Comparison of ENCODE assay signal across 1 cellular context in the genomic region with DNA sequence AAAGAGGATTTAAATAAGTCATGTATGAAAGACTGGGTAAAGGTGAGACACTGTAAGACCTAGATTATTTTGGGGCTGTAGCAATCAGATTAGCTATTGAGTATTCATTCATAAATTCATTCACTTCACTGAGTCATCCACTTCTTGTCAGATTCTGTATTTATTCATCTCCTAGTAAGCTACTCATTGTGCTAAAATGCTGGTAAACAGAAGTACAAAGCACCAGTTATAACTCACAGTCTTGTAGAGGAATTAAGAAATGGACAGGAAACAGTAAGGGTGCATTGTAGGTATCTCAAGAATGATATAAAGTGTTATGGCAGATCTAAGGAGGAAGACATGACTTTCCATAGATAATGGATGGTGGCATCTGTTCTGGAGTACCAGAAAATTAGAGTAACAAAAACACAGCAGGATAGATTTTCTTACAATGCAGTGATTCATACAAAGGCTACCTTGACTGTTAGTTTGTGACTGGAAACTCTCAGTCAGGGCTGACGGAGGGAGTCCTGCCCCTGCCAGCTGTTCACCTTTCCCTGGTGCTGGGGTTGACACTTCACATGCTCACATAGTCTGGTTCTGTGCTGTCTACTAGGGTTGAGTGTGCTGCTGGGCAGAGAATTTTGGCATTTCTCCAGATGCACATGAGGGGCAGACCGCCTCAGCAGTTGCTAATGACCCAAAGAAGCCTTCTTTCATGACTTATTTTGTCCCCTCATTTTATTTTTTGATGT.
TF ChIP-seq lines count a peak whose summit lies in the region.

No MANE protein-coding gene starts in this region.

TF ChIP-seq in WTC11, 78 proteins besides CTCF, POLR2A, EP300 and RAD21 (continued from another document):
- TF ChIP-seq, protein P1, sequence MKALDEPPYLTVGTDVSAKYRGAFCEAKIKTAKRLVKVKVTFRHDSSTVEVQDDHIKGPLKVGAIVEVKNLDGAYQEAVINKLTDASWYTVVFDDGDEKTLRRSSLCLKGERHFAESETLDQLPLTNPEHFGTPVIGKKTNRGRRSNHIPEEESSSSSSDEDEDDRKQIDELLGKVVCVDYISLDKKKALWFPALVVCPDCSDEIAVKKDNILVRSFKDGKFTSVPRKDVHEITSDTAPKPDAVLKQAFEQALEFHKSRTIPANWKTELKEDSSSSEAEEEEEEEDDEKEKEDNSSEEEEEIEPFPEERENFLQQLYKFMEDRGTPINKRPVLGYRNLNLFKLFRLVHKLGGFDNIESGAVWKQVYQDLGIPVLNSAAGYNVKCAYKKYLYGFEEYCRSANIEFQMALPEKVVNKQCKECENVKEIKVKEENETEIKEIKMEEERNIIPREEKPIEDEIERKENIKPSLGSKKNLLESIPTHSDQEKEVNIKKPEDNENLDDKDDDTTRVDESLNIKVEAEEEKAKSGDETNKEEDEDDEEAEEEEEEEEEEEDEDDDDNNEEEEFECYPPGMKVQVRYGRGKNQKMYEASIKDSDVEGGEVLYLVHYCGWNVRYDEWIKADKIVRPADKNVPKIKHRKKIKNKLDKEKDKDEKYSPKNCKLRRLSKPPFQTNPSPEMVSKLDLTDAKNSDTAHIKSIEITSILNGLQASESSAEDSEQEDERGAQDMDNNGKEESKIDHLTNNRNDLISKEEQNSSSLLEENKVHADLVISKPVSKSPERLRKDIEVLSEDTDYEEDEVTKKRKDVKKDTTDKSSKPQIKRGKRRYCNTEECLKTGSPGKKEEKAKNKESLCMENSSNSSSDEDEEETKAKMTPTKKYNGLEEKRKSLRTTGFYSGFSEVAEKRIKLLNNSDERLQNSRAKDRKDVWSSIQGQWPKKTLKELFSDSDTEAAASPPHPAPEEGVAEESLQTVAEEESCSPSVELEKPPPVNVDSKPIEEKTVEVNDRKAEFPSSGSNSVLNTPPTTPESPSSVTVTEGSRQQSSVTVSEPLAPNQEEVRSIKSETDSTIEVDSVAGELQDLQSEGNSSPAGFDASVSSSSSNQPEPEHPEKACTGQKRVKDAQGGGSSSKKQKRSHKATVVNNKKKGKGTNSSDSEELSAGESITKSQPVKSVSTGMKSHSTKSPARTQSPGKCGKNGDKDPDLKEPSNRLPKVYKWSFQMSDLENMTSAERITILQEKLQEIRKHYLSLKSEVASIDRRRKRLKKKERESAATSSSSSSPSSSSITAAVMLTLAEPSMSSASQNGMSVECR (CRISPR knock-in tag; IDR thresholded peaks at IDR 0.05; ENCODE audit: borderline replicate concordance) = no peak
